1 cellular context compared by ENCODE assay signal in the genomic region with DNA sequence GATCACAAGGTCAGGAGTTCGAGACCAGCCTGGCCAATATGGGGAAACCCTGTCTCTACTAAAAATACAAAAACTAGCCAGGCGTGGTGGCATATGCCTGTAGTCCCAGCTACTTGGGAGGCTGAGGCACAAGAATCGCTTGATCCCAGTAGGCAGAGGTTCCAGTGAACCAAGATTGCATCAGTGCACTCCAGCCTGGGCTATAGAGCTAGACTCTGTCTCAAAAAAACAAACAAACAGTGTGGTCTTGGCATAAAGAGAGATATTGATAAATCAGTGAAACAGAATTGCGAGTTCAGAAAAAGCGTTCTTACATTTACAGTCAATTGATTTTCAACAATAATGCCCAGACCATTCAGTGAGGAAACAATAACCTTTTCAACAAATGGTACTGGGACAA. TPM values are rescaled to one million over a fixed set of nuclear protein-coding genes. Genes with fewer than 3 reads are reported as not detected.
"Had no signal": no experiment of that assay in that cellular context is flagged by ENCODE, and none has a peak within 500 bp of the region (broad histone marks: within the 10 kb centered on the region; RNA-seq: fewer than 3 reads in every experiment).

No MANE protein-coding gene starts in this region.

RNA-seq across cellular contexts. Expression of gene PLD6, which starts 10.7 kb away (rescaled TPM):
- total RNA-seq: HT1080 had no signal
